In genomic region chr18:23460285-23461273, GRCh38 we compare ENCODE assay signal across 1 cellular context.
TF ChIP-seq lines count a peak whose summit lies in the region.

No MANE protein-coding gene starts in this region.

TF ChIP-seq in IMR-90, 13 proteins besides CTCF, POLR2A, EP300 and RAD21 (continued from another document):
- TF ChIP-seq ELK1 (IDR thresholded peaks at IDR 0.05; ENCODE audit: borderline replicate concordance, low read depth, low read length) (no peak), FOS (IDR thresholded peaks at IDR 0.05; ENCODE audit: low read depth, low read length) (no peak), USF2 (IDR thresholded peaks at IDR 0.05; ENCODE audit: low read depth, low read length) (no peak), NFE2L2 (IDR thresholded peaks at IDR 0.05; ENCODE audit: low read depth, low read length) (no peak), MAFK (IDR thresholded peaks at IDR 0.05; ENCODE audit: low read depth, low read length) (no peak), RCOR1 (IDR thresholded peaks at IDR 0.05; ENCODE audit: insufficient replicate concordance, low read length) (no peak), CHD1 (IDR thresholded peaks at IDR 0.05; ENCODE audit: low read depth, low read length) (no peak), SMC3 (IDR thresholded peaks at IDR 0.05; ENCODE audit: low read depth, low read length) (no peak), RFX5 (IDR thresholded peaks at IDR 0.05; ENCODE audit: low read depth, low read length) (no peak), CEBPB (IDR thresholded peaks at IDR 0.05; ENCODE audit: low read depth, low read length) (no peak)
